ENCODE assay signal across 7 cellular contexts in the genomic region with DNA sequence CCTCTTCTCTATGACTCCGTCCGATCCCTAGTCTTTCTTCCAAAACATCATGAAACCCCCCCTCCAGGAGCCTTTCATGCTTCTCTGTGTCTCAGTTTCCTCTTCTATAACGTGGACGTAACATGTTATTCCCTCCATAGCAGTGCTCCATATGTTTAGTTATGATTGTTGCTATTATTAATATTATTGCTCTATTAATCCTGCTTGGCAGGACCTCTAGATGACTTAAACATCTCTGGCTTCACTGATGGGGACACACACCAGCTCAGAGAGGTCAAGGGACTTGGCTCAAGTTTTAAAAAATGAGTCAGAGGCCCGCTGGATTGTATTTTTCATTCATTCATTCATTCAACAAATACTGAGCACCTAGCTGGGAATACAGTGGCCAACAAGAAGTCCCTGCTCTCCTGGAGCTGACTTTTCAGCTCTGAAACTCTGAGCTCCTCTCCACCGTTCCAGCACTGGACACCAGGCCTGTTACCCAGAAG. TPM values are rescaled to one million over a fixed set of nuclear protein-coding genes. Genes with fewer than 3 reads are reported as not detected.
DNase-seq lines count a peak whose midpoint lies in the region; ATAC-seq and TF ChIP-seq lines count a peak whose summit lies in the region.

No MANE protein-coding gene starts in this region.

- no peaks in the 10 kb centered on the region for H3K36me3 Mint-ChIP-seq in HFFc6 (ENCODE audit: low read depth)
- H3K36me3 Mint-ChIP-seq in activated CD8-positive, alpha-beta T cell treated with anti-CD3 and anti-CD28 coated beads for 36 hours (ENCODE audit: low read depth) = no peaks in the 10 kb centered on the region

- no peak for ATAC-seq in activated CD8-positive, alpha-beta T cell treated with anti-CD3 and anti-CD28 coated beads for 36 hours
- no peak for ATAC-seq in HG03378 (IDR thresholded peaks at IDR 0.05; ENCODE audit: unreplicated experiment)
- no peak for ATAC-seq in GM18907 (IDR thresholded peaks at IDR 0.05; ENCODE audit: unreplicated experiment)

- TF ChIP-seq CTCF in HFFc6 (IDR thresholded peaks at IDR 0.05) = no peak
- no peak for TF ChIP-seq CTCF in activated CD8-positive, alpha-beta T cell treated with anti-CD3 and anti-CD28 coated beads for 36 hours (IDR thresholded peaks at IDR 0.05)

- H3K4me3 Mint-ChIP-seq in HFFc6 = peak overlapping the region; percentile 90
- peak overlapping the region; percentile 85 for H3K4me3 Mint-ChIP-seq in activated CD8-positive, alpha-beta T cell treated with anti-CD3 and anti-CD28 coated beads for 36 hours

- POLR2A ChIA-PET in activated CD8-positive, alpha-beta T cell treated with anti-CD3 and anti-CD28 coated beads for 36 hours (lab: Charles Lee) = interaction anchor here (0.5 to 2.2 kb wide), 3 partner anchors 8 to 197 kb away, joined by 3 to 8 read pairs (median 4); no protein-coding TSS in a partner anchor

- peak overlapping the region; percentile 82 for H3K27ac ChIP-seq in stomach smooth muscle (ENCODE audit: low read length)

- H3K9me3 ChIP-seq in iPS-15b (ENCODE audit: control insufficient read depth, insufficient read depth, low read length) = no peaks in the 10 kb centered on the region
- no peaks in the 10 kb centered on the region for H3K9me3 ChIP-seq in stomach smooth muscle (ENCODE audit: control insufficient read depth in 2 of 2, low read length in 2 of 2)

- CTCF ChIA-PET in activated CD8-positive, alpha-beta T cell treated with anti-CD3 and anti-CD28 coated beads for 36 hours (lab: Charles Lee) = interaction anchor here (1.1 to 2.2 kb wide), 5 partner anchors 11 to 158 kb away, joined by 4 to 14 read pairs (median 5); no protein-coding TSS in a partner anchor

- peak overlapping the region; percentile 99 for H3K27ac Mint-ChIP-seq in HFFc6
- peak overlapping the region; percentile 89 for H3K27ac Mint-ChIP-seq in activated CD8-positive, alpha-beta T cell treated with anti-CD3 and anti-CD28 coated beads for 36 hours

- H3K9ac ChIP-seq in iPS-15b (ENCODE audit: low read depth, low read length) (no peak overlapping the region), stomach smooth muscle (ENCODE audit: low read length in 2 of 2) (peak overlapping the region; percentile 58 to 90)

- H3K4me1 Mint-ChIP-seq in HFFc6 (ENCODE audit: low read depth) = peaks cover 18% of the 10 kb centered on the region
- peaks cover 13% of the 10 kb centered on the region for H3K4me1 Mint-ChIP-seq in activated CD8-positive, alpha-beta T cell treated with anti-CD3 and anti-CD28 coated beads for 36 hours (ENCODE audit: low read depth)

- peak; percentile 56 for DNase-seq in HFFc6
- DNase-seq in activated CD8-positive, alpha-beta T cell treated with anti-CD3 and anti-CD28 coated beads for 36 hours = no peak
- DNase-seq in NCI-H226 = no peak

- intact Hi-C loops in activated CD8-positive, alpha-beta T cell treated with anti-CD3 and anti-CD28 coated beads for 36 hours (cut with micrococcal nuclease) = no loop called here

- H3K4me1 ChIP-seq in iPS-15b (ENCODE audit: control insufficient read depth, insufficient read depth, low read length) (peaks cover 6% of the 10 kb centered on the region), stomach smooth muscle (ENCODE audit: control insufficient read depth, insufficient read depth, low read length) (peaks cover 19% of the 10 kb centered on the region)

- H3K36me3 ChIP-seq in iPS-15b (ENCODE audit: control insufficient read depth, insufficient read depth, low read length) (no peaks in the 10 kb centered on the region), stomach smooth muscle (ENCODE audit: control insufficient read depth in 2 of 2, insufficient read depth in 2 of 2, low read length in 2 of 2) (no peaks in the 10 kb centered on the region)

- peaks cover 2% of the 10 kb centered on the region; the same call in 1 of the 2 replicates for H3K27me3 Mint-ChIP-seq in HFFc6 (ENCODE audit: insufficient read depth)
- no peaks in the 10 kb centered on the region for H3K27me3 Mint-ChIP-seq in activated CD8-positive, alpha-beta T cell treated with anti-CD3 and anti-CD28 coated beads for 36 hours

- H3K4me3 ChIP-seq in iPS-15b (ENCODE audit: low read depth, low read length) = peak overlapping the region; percentile 46
- peak overlapping the region; percentile 37 to 90 for H3K4me3 ChIP-seq in stomach smooth muscle (ENCODE audit: low read length in 2 of 2)

- H3K9me3 Mint-ChIP-seq in HFFc6 = no peaks in the 10 kb centered on the region
- no peaks in the 10 kb centered on the region for H3K9me3 Mint-ChIP-seq in activated CD8-positive, alpha-beta T cell treated with anti-CD3 and anti-CD28 coated beads for 36 hours

- H3K27me3 ChIP-seq in iPS-15b (ENCODE audit: control insufficient read depth, insufficient read depth, low read length) (peaks cover 4% of the 10 kb centered on the region), stomach smooth muscle (ENCODE audit: control insufficient read depth in 1 of 2, insufficient read depth in 2 of 2, low read length in 2 of 2) (no peaks in the 10 kb centered on the region)

RNA-seq across cellular contexts. Expression of a gene that starts 0.4 kb away (rescaled TPM):
- total RNA-seq in HFFc6 (2021; fragmentation: NEBNext Ultra II Directional; extraction: Animal tissue kit (Norgen Biotek cat#: 25700)) = 10 to 100 TPM in 1 of 6 experiments, 1 to 10 TPM in 5; 6.5 to 11.8 (median 7.5) TPM
- total RNA-seq in activated CD8-positive, alpha-beta T cell treated with anti-CD3 and anti-CD28 coated beads for 36 hours = 1 to 10 TPM; 1.2 to 1.4 TPM

RNA-seq across cellular contexts. Expression of a gene that starts 24.9 kb away (rescaled TPM):
- total RNA-seq in HFFc6 (2021; fragmentation: NEBNext Ultra II Directional; extraction: Animal tissue kit (Norgen Biotek cat#: 25700)) = 1 to 10 TPM; 5.5 to 9.0 (median 7.2) TPM
- 1 to 10 TPM; 5.7 to 7.4 TPM for total RNA-seq in activated CD8-positive, alpha-beta T cell treated with anti-CD3 and anti-CD28 coated beads for 36 hours
